In genomic region chr18:60070631-60071030, GRCh38 we compare ENCODE assay signal across 31 cellular contexts.
DNase-seq lines count a peak whose midpoint lies in the region; ATAC-seq and TF ChIP-seq lines count a peak whose summit lies in the region.
"Had no signal": no experiment of that assay in that cellular context is flagged by ENCODE, and none has a peak within 500 bp of the region (broad histone marks: within the 10 kb centered on the region; RNA-seq: fewer than 3 reads in every experiment).

No MANE protein-coding gene starts in this region.

- no peaks in the 10 kb centered on the region for H3F3A ChIP-seq in GM23338 (replicated peaks; ENCODE audit: low read depth)

- H4K20me1 ChIP-seq in GM23338 (replicated peaks; ENCODE audit: insufficient read depth) (no peaks in the 10 kb centered on the region), mammary epithelial cell (ENCODE audit: insufficient read depth, low read length) (no peaks in the 10 kb centered on the region)

- H3K27me3 ChIP-seq in GM23338 (ENCODE audit: insufficient read depth): no peaks in the 10 kb centered on the region
- H3K27me3 ChIP-seq in SJSA1 (replicated peaks): no peaks in the 10 kb centered on the region
- H3K27me3 ChIP-seq in mammary epithelial cell (ENCODE audit: insufficient read depth, low read length): peaks cover 3% of the 10 kb centered on the region
- H3K27me3 ChIP-seq: gastroesophageal sphincter, hepatocyte, SJCRH30 had no signal

- no TSS peak for BruUV-seq in mammary epithelial cell (replicated peaks; lab: Mats Ljungman, UMichigan)

- no peaks in the 10 kb centered on the region for H3K36me3 ChIP-seq in GM23338 (ENCODE audit: insufficient read depth)
- no peaks in the 10 kb centered on the region for H3K36me3 ChIP-seq in SJSA1
- no peaks in the 10 kb centered on the region for H3K36me3 ChIP-seq in mammary epithelial cell (ENCODE audit: insufficient read depth, low read length)
- H3K36me3 ChIP-seq: gastroesophageal sphincter, SJCRH30, WERI-Rb-1 had no signal

- no peak overlapping the region for H3K9ac ChIP-seq in mammary epithelial cell (ENCODE audit: insufficient read depth, low read length)

- intact Hi-C loops in mammary epithelial cell (cut with micrococcal nuclease): no loop called here

- peaks cover 2% of the 10 kb centered on the region for H3K27me3 Mint-ChIP-seq in GM23338 (ENCODE audit: insufficient read depth, low read depth, poor library complexity)
- H3K27me3 Mint-ChIP-seq: activated naive CD4-positive, alpha-beta T cell treated with anti-CD3 and anti-CD28 coated beads, Interleukin-2, amount 50 U/mL, for 24 hours had no signal

- H3K79me2 ChIP-seq in GM23338 (replicated peaks; ENCODE audit: insufficient read depth): no peaks in the 10 kb centered on the region
- H3K79me2 ChIP-seq in mammary epithelial cell (ENCODE audit: insufficient read depth, low read length): no peaks in the 10 kb centered on the region
- H3K79me2 ChIP-seq: hepatocyte had no signal

- in situ Hi-C loops in mammary epithelial cell (cut with MboI; ENCODE audit: low sequenced_read_pairs in 2 of 2): no loop called here

- no peak overlapping the region for H3K4me3 ChIP-seq in GM23338
- H3K4me3 ChIP-seq in SJSA1: no peak overlapping the region
- no peak overlapping the region for H3K4me3 ChIP-seq in mammary epithelial cell (replicated peaks in 1 of 3; ENCODE audit: insufficient read depth in 1 of 3, low read depth in 2 of 3, low read length in 3 of 3)
- H3K4me3 ChIP-seq: gastroesophageal sphincter, hepatocyte, lung, mucosa of descending colon, psoas muscle, SJCRH30 had no signal

- no peak overlapping the region for H3K4me3 Mint-ChIP-seq in GM23338
- H3K4me3 Mint-ChIP-seq: activated naive CD4-positive, alpha-beta T cell treated with anti-CD3 and anti-CD28 coated beads, Interleukin-2, amount 50 U/mL, for 24 hours; natural killer cell; stimulated activated memory B cell treated with anti-CD40 and anti-IgM and Interleukin-4, amounts not matched to agents 10 μg/mL and 1 μg/mL and 100 μg/mL, for 72 hours had no signal

- H2AFZ ChIP-seq in GM23338 (peak overlapping the region; percentile 69; the same call in 1 of the 2 replicates), mammary epithelial cell (ENCODE audit: low read depth, low read length) (no peak overlapping the region)
- H2AFZ ChIP-seq: hepatocyte had no signal

- TF ChIP-seq CTCF in GM23338 (conservative IDR thresholded peaks at IDR 0.05; ENCODE audit: low read depth in 2 of 2): no peak
- TF ChIP-seq CTCF in mammary epithelial cell (conservative IDR thresholded peaks at IDR 0.05 in 1 of 2, IDR thresholded peaks at IDR 0.05 in 1 of 2; ENCODE audit: extremely low read depth in 1 of 2, insufficient read depth in 1 of 2, low read depth in 1 of 2, low read length in 2 of 2): no peak

- H3K4me1 ChIP-seq in GM23338 (ENCODE audit: insufficient read depth) (peaks cover 24% of the 10 kb centered on the region), SJSA1 (replicated peaks) (peaks cover 48% of the 10 kb centered on the region), mammary epithelial cell (ENCODE audit: insufficient read depth, low read length) (peaks cover 8% of the 10 kb centered on the region)
- H3K4me1 ChIP-seq: psoas muscle, SJCRH30 had no signal

- H3K4me2 ChIP-seq in GM23338: no peak overlapping the region
- no peak overlapping the region for H3K4me2 ChIP-seq in mammary epithelial cell (ENCODE audit: insufficient read depth, low read depth, low read length)
- H3K4me2 ChIP-seq: hepatocyte had no signal

- DNase-seq in GM23338 (ENCODE audit: low spot score) (no peak), SJSA1 (ENCODE audit: low read depth in 1 of 2, low spot score in 2 of 2) (peak in 1 of 2 experiments; percentile 57), mammary epithelial cell (peak; percentile 49), renal cortical epithelial cell (ENCODE audit: low read depth) (peak; percentile 56), NCI-H510A (lab: John Stamatoyannopoulos, UW) (no peak)
- no peak for DNase-seq in NK-92 treated with Interleukin-12 subunit alpha and Interleukin-12 subunit beta, amount 100 ng/mL, for 24 hours (lab: John Stamatoyannopoulos, UW)
- DNase-seq: activated CD4-positive, alpha-beta T cell treated with anti-CD3 and anti-CD28 coated beads for 48 hours; activated T-cell treated with anti-CD3 and anti-CD28 coated beads for 4 hours; DMS 273 treated with DMSO at 0.1 percent for 48 hours; KG1; left cardiac atrium; MM.1S; mucosa of descending colon; natural killer cell; NCI-H1417; NCI-H2029 treated with DMSO at 0.1 percent for 48 hours; NCI-H526 treated with DMSO at 0.1 percent for 48 hours; psoas muscle; SJCRH30; substantia nigra; T-helper 9 cell; trophoblast cell; WERI-Rb-1 had no signal

- H3K9me3 Mint-ChIP-seq in GM23338: peaks cover 14% of the 10 kb centered on the region
- H3K9me3 Mint-ChIP-seq: activated naive CD4-positive, alpha-beta T cell treated with anti-CD3 and anti-CD28 coated beads, Interleukin-2, amount 50 U/mL, for 24 hours had no signal

- H3K36me3 Mint-ChIP-seq in GM23338 (ENCODE audit: low read depth): peaks cover 19% of the 10 kb centered on the region
- H3K36me3 Mint-ChIP-seq: activated naive CD4-positive, alpha-beta T cell treated with anti-CD3 and anti-CD28 coated beads, Interleukin-2, amount 50 U/mL, for 24 hours; natural killer cell; stimulated activated memory B cell treated with anti-CD40 and anti-IgM and Interleukin-4, amounts not matched to agents 10 μg/mL and 1 μg/mL and 100 μg/mL, for 72 hours had no signal

- H3K27ac Mint-ChIP-seq in GM23338: no peak overlapping the region
- H3K27ac Mint-ChIP-seq: activated naive CD4-positive, alpha-beta T cell treated with anti-CD3 and anti-CD28 coated beads, Interleukin-2, amount 50 U/mL, for 24 hours; natural killer cell; stimulated activated memory B cell treated with anti-CD40 and anti-IgM and Interleukin-4, amounts not matched to agents 10 μg/mL and 1 μg/mL and 100 μg/mL, for 72 hours had no signal

- no peak overlapping the region for H3K27ac ChIP-seq in GM23338 (ENCODE audit: low read depth)
- H3K27ac ChIP-seq in SJSA1: peak overlapping the region; percentile 20
- H3K27ac ChIP-seq in mammary epithelial cell (ENCODE audit: insufficient read depth, low read depth, low read length): no peak overlapping the region
- H3K27ac ChIP-seq: gastroesophageal sphincter, hepatocyte, psoas muscle, SJCRH30, WERI-Rb-1 had no signal

- WGBS in mammary epithelial cell (ENCODE audit: low coverage, missing lambda C conversion rate): 47% methylated on average over 3 of the region's 3 CpGs

- H3K9me3 ChIP-seq in SJSA1 (replicated peaks) (no peaks in the 10 kb centered on the region), mammary epithelial cell (replicated peaks; ENCODE audit: insufficient read depth, low read length) (no peaks in the 10 kb centered on the region)
- H3K9me3 ChIP-seq: gastroesophageal sphincter, mucosa of descending colon, psoas muscle, SJCRH30 had no signal

- ATAC-seq in GM23338: no peak
- ATAC-seq in GM19452 (IDR thresholded peaks at IDR 0.05; ENCODE audit: unreplicated experiment): no peak
- no peak for ATAC-seq in HG02610 (IDR thresholded peaks at IDR 0.05; ENCODE audit: unreplicated experiment)
- ATAC-seq: gastroesophageal sphincter; left cardiac atrium; mucosa of descending colon; natural killer cell; Panc1; psoas muscle; stimulated activated memory B cell treated with anti-CD40 and anti-IgM and Interleukin-4, amounts not matched to agents 10 μg/mL and 1 μg/mL and 100 μg/mL, for 72 hours had no signal

- H3K4me1 Mint-ChIP-seq in GM23338: peaks cover 21% of the 10 kb centered on the region
- H3K4me1 Mint-ChIP-seq: activated naive CD4-positive, alpha-beta T cell treated with anti-CD3 and anti-CD28 coated beads, Interleukin-2, amount 50 U/mL, for 24 hours; natural killer cell; stimulated activated memory B cell treated with anti-CD40 and anti-IgM and Interleukin-4, amounts not matched to agents 10 μg/mL and 1 μg/mL and 100 μg/mL, for 72 hours had no signal

- dilution Hi-C loops in mammary epithelial cell (cut with HindIII; ENCODE audit: low sequenced_read_pairs): loop anchor here (25.0 kb wide), 1 partner anchor 158 kb away; no protein-coding TSS in a partner anchor

- peaks cover 1% of the 10 kb centered on the region; the same call in 1 of the 2 replicates for H3K9me2 ChIP-seq in GM23338 (ENCODE audit: insufficient read depth)

- CTCF ChIA-PET in mammary epithelial cell (lab: Charles Lee; ENCODE audit: low non-redundant PET): no interaction called here

TF ChIP-seq in GM23338, 12 proteins besides CTCF, POLR2A, EP300 and RAD21 (continues in another document):
- TF ChIP-seq POLR2AphosphoS5 (IDR thresholded peaks at IDR 0.05; ENCODE audit: low read depth): no peak
- no peak for TF ChIP-seq ZNF331 (CRISPR knock-in tag; IDR thresholded peaks at IDR 0.05; ENCODE audit: low read depth)
- TF ChIP-seq NANOG (IDR thresholded peaks at IDR 0.05; ENCODE audit: borderline replicate concordance): no peak
- no peak for TF ChIP-seq STAT1 (IDR thresholded peaks at IDR 0.05; ENCODE audit: unreplicated experiment)
- no peak for TF ChIP-seq JUNB (IDR thresholded peaks at IDR 0.05; ENCODE audit: unreplicated experiment)
- no peak for TF ChIP-seq EZH2 (IDR thresholded peaks at IDR 0.05; ENCODE audit: low read depth, unreplicated experiment)
- TF ChIP-seq, protein P1, sequence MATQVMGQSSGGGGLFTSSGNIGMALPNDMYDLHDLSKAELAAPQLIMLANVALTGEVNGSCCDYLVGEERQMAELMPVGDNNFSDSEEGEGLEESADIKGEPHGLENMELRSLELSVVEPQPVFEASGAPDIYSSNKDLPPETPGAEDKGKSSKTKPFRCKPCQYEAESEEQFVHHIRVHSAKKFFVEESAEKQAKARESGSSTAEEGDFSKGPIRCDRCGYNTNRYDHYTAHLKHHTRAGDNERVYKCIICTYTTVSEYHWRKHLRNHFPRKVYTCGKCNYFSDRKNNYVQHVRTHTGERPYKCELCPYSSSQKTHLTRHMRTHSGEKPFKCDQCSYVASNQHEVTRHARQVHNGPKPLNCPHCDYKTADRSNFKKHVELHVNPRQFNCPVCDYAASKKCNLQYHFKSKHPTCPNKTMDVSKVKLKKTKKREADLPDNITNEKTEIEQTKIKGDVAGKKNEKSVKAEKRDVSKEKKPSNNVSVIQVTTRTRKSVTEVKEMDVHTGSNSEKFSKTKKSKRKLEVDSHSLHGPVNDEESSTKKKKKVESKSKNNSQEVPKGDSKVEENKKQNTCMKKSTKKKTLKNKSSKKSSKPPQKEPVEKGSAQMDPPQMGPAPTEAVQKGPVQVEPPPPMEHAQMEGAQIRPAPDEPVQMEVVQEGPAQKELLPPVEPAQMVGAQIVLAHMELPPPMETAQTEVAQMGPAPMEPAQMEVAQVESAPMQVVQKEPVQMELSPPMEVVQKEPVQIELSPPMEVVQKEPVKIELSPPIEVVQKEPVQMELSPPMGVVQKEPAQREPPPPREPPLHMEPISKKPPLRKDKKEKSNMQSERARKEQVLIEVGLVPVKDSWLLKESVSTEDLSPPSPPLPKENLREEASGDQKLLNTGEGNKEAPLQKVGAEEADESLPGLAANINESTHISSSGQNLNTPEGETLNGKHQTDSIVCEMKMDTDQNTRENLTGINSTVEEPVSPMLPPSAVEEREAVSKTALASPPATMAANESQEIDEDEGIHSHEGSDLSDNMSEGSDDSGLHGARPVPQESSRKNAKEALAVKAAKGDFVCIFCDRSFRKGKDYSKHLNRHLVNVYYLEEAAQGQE (IDR thresholded peaks at IDR 0.05; ENCODE audit: unreplicated experiment): no peak
- TF ChIP-seq EZH2phosphoT487 (IDR thresholded peaks at IDR 0.05; ENCODE audit: unreplicated experiment): no peak

Comparison
In these comparisons a context has a peak if more than half of its experiments do, and no peak if none do; other contexts are left out.
1. DNase-seq: peak in mammary epithelial cell (single experiment) and renal cortical epithelial cell (single experiment); none in GM23338 (single experiment), NK-92 treated with Interleukin-12 subunit alpha and Interleukin-12 subunit beta, amount 100 ng/mL, for 24 hours (single experiment) and NCI-H510A (single experiment).